In the genomic region with DNA sequence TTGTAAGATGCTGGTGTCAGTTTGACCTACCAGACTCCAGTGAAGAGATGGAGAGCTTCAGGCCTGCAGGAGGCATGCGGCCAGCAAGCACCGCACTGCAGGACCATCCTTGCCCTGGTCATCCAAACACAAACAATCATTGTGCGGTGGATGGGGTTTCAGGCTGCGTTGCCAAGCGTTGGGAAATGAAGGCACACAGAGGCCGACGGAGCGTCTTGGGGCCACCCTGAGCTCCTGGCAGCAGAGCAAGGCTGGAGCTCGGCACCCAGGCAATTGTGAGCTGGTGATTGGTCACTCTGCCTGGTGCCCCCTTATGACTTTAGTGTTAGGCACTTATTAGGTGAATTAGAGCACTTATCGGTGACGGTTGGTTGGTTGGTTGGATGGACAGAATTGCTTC, we compare ENCODE assay signal across 34 cellular contexts.
"Had no signal": no experiment of that assay in that cellular context is flagged by ENCODE, and none has a peak within 500 bp of the region (broad histone marks: within the 10 kb centered on the region; RNA-seq: fewer than 3 reads in every experiment).

No MANE protein-coding gene starts in this region.

- H3K27me3 Mint-ChIP-seq: activated B cell treated with CpG ODN at 0.5 μM for 24 hours had no signal

- H3K9me3 Mint-ChIP-seq: activated B cell treated with CpG ODN at 0.5 μM for 24 hours; activated CD8-positive, alpha-beta T cell treated with anti-CD3 and anti-CD28 coated beads for 36 hours; activated T-cell treated with anti-CD3 and anti-CD28 coated beads, Interleukin-2, amount 50 U/mL, for 4 hours; activated T-helper 17 cell treated with anti-CD3 and anti-CD28 coated beads, Interleukin-2, amount 50 U/mL, for 72 hours; dendritic cell treated with granulocyte-macrophage colony-stimulating factor and Interleukin-4, amounts not matched to agents 40 ng/mL and 50 ng/mL, for 4 days; T-helper 2 cell treated with Interferon-gamma antibody and Interleukin-4, amounts not matched to agents 5 μg/mL and 100 μg/mL, for 36 hours had no signal

- ATAC-seq: activated CD4-positive, CD25-positive, alpha-beta regulatory T cell treated with anti-CD3 and anti-CD28 coated beads, Interleukin-2, amount 50 U/mL, for 24 hours; activated CD8-positive, alpha-beta T cell treated with anti-CD3 and anti-CD28 coated beads for 36 hours; activated T-cell treated with anti-CD3 and anti-CD28 coated beads, Interleukin-2, amount 50 U/mL, for 4 hours; activated T-helper 17 cell treated with anti-CD3 and anti-CD28 coated beads, Interleukin-2, amount 50 U/mL, for 72 hours; body of pancreas; gastroesophageal sphincter; T-helper 17 cell had no signal

- H3K27ac Mint-ChIP-seq: activated B cell treated with CpG ODN at 0.5 μM for 24 hours; activated CD8-positive, alpha-beta T cell treated with anti-CD3 and anti-CD28 coated beads for 36 hours; activated naive CD8-positive, alpha-beta T cell; activated T-helper 17 cell treated with anti-CD3 and anti-CD28 coated beads, Interleukin-2, amount 50 U/mL, for 72 hours; dendritic cell treated with granulocyte-macrophage colony-stimulating factor and Interleukin-4, amounts not matched to agents 40 ng/mL and 50 ng/mL, for 4 days; T-helper 17 cell; T-helper 2 cell treated with Interferon-gamma antibody and Interleukin-4, amounts not matched to agents 5 μg/mL and 100 μg/mL, for 36 hours had no signal

- H3K36me3 Mint-ChIP-seq: activated naive CD8-positive, alpha-beta T cell had no signal

- DNase-seq: activated B cell treated with CpG ODN at 0.5 μM for 24 hours; activated CD4-positive, alpha-beta T cell treated with anti-CD3 and anti-CD28 coated beads for 48 hours; activated CD4-positive, alpha-beta T cell treated with anti-CD3 and anti-CD28 coated beads, Interleukin-2, amount 50 U/mL, for 1 hour; activated CD4-positive, alpha-beta T cell treated with anti-CD3 and anti-CD28 coated beads, Interleukin-2, amount 50 U/mL, for 48 hours; activated CD8-positive, alpha-beta memory T cell treated with anti-CD3 and anti-CD28 coated beads for 24 hours; activated CD8-positive, alpha-beta T cell treated with anti-CD3 and anti-CD28 coated beads for 36 hours; activated effector memory CD4-positive, alpha-beta T cell treated with Interleukin-2 at 50 U/mL for 16 hours; activated gamma-delta T cell treated with Interleukin-2 at 50 U/mL for 16 hours; activated naive CD4-positive, alpha-beta T cell treated with anti-CD3 and anti-CD28 coated beads, Interleukin-2, amount 50 U/mL, for 16 hours; activated naive CD4-positive, alpha-beta T cell treated with Interleukin-2 at 50 U/mL for 16 hours; activated T-cell treated with anti-CD3 and anti-CD28 coated beads, Interleukin-2, amount 50 U/mL, for 4 hours; amygdala; aorta; body of pancreas; central memory CD4-positive, alpha-beta T cell; cerebellar nuclear complex; colonic mucosa; dorsolateral prefrontal cortex; effector CD8-positive, alpha-beta T cell; esophagus squamous epithelium; foreskin melanocyte; T-helper 1 cell; T-helper 17 cell; T1000; WERI-Rb-1 had no signal

- H3K4me3 Mint-ChIP-seq: activated B cell treated with CpG ODN at 0.5 μM for 24 hours; activated CD8-positive, alpha-beta T cell treated with anti-CD3 and anti-CD28 coated beads for 36 hours; activated naive CD8-positive, alpha-beta T cell; activated T-cell treated with anti-CD3 and anti-CD28 coated beads, Interleukin-2, amount 50 U/mL, for 4 hours; activated T-helper 17 cell treated with anti-CD3 and anti-CD28 coated beads, Interleukin-2, amount 50 U/mL, for 72 hours; dendritic cell treated with granulocyte-macrophage colony-stimulating factor and Interleukin-4, amounts not matched to agents 40 ng/mL and 50 ng/mL, for 4 days; T-helper 17 cell; T-helper 2 cell treated with Interferon-gamma antibody and Interleukin-4, amounts not matched to agents 5 μg/mL and 100 μg/mL, for 36 hours had no signal

- H3K4me1 ChIP-seq: body of pancreas, breast epithelium, colonic mucosa, esophagus squamous epithelium had no signal

- H3K4me3 ChIP-seq: body of pancreas, breast epithelium, cardiac muscle cell, colonic mucosa, dorsolateral prefrontal cortex, esophagus squamous epithelium, gastroesophageal sphincter had no signal

- H3K9me3 ChIP-seq: body of pancreas, breast epithelium, colonic mucosa, esophagus squamous epithelium, gastroesophageal sphincter had no signal

- H3K4me1 Mint-ChIP-seq: activated B cell treated with CpG ODN at 0.5 μM for 24 hours; activated T-helper 17 cell treated with anti-CD3 and anti-CD28 coated beads, Interleukin-2, amount 50 U/mL, for 72 hours had no signal

- H3K27ac ChIP-seq: body of pancreas, breast epithelium, cardiac muscle cell, colonic mucosa, epithelial cell of prostate, esophagus squamous epithelium, gastroesophageal sphincter, WERI-Rb-1 had no signal

- H3K36me3 ChIP-seq: breast epithelium, cardiac muscle cell, colonic mucosa, esophagus squamous epithelium, gastroesophageal sphincter, WERI-Rb-1 had no signal

- H3K27me3 ChIP-seq: body of pancreas, breast epithelium, colonic mucosa, esophagus squamous epithelium, gastroesophageal sphincter had no signal
